ENCODE assay signal across 37 cellular contexts in the genomic region with DNA sequence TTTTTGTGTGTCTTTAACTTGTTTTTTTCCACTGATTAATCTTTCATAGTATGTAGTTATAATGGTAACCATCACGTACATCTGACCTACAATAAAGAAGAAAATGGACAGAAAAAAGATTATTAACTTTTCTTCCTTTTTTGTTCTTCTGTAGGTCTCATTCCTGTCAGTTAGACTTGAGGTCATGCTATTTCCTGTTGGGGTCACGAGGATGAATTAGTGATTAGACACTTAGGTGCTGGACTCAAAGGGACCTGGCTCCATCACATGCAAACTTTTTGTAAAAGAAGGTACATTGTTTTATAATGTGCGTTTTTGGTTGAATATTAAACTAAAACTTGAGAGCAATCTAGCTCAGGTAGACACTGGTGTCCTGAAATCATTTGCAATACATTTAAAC. TPM values are rescaled to one million over a fixed set of nuclear protein-coding genes. Genes with fewer than 3 reads are reported as not detected.
DNase-seq lines count a peak whose midpoint lies in the region; ATAC-seq and TF ChIP-seq lines count a peak whose summit lies in the region.
"Had no signal": no experiment of that assay in that cellular context is flagged by ENCODE, and none has a peak within 500 bp of the region (broad histone marks: within the 10 kb centered on the region; RNA-seq: fewer than 3 reads in every experiment).

No MANE protein-coding gene starts in this region.

- DNase-seq in CD1c-positive myeloid dendritic cell (ENCODE audit: extremely low spot score) (no peak), HT-29 (ENCODE audit: low spot score) (no peak)
- DNase-seq: activated CD4-positive, alpha-beta T cell treated with anti-CD3 and anti-CD28 coated beads for 36 hours; activated CD8-positive, alpha-beta memory T cell treated with anti-CD3 and anti-CD28 coated beads for 24 hours; activated T-cell treated with anti-CD3 and anti-CD28 coated beads for 4 hours; amygdala; brain microvascular endothelial cell; Caco-2; DMS79 treated with DMSO at 0.1 percent for 48 hours; dorsolateral prefrontal cortex; heart right ventricle; Karpas-422; kidney; left ventricle myocardium superior; midbrain; MV-4-11; naive thymus-derived CD4-positive, alpha-beta T cell; NCI-H1436; NCI-H2081; NCI-H226; NCI-H69; Peyer's patch; SHP77 treated with DMSO at 0.1 percent for 48 hours; stimulated activated CD4-positive, alpha-beta T cell treated with anti-CD3 and anti-CD28 coated beads, Interleukin-15, amount 100 ng/mL, for 24 hours; stimulated activated CD4-positive, alpha-beta T cell treated with anti-CD3 and anti-CD28 coated beads, Interleukin-4, amount 100 ng/mL, for 4 hours; substantia nigra; trophoblast cell had no signal

- H3K4me2 ChIP-seq in OCI-LY3 (ENCODE audit: low read length) = peak overlapping the region; percentile 57

- H3K4me1 ChIP-seq in OCI-LY3 (ENCODE audit: low read length) (peaks cover 9% of the 10 kb centered on the region), mucosa of rectum (ENCODE audit: control insufficient read depth in 2 of 2, insufficient read depth in 2 of 2, low read length in 2 of 2) (peaks cover 0 to 2% of the 10 kb centered on the region in 2 donors)
- H3K4me1 ChIP-seq: heart right ventricle, Peyer's patch, prostate gland had no signal

- H3K9ac ChIP-seq in OCI-LY3 (ENCODE audit: low read length) (no peak overlapping the region; the same call in 1 of the 2 replicates), mucosa of rectum (ENCODE audit: low read depth in 1 of 2, low read length in 2 of 2) (no peak overlapping the region)
- H3K9ac ChIP-seq: BLaER1 treated with 17β-estradiol and CSF1 and Interleukin-3, amounts not matched to agents 10 nM and 100 nM had no signal

- ATAC-seq in GM18861 (IDR thresholded peaks at IDR 0.05; ENCODE audit: unreplicated experiment) (peak; percentile 39), HG02970 (IDR thresholded peaks at IDR 0.05; ENCODE audit: low FRiP score, unreplicated experiment) (no peak), GM21786 (IDR thresholded peaks at IDR 0.05; ENCODE audit: unreplicated experiment) (no peak)
- ATAC-seq: activated CD4-positive, alpha-beta T cell treated with anti-CD3 and anti-CD28 coated beads for 36 hours; activated naive CD4-positive, alpha-beta T cell treated with anti-CD3 and anti-CD28 coated beads, Interleukin-2, amount 50 U/mL, for 72 hours; heart right ventricle; left ventricle myocardium superior; naive thymus-derived CD4-positive, alpha-beta T cell had no signal

- H3K4me3 ChIP-seq in GM08714 (ENCODE audit: low read length) = peak overlapping the region; percentile 43; the same call in 1 of the 2 replicates
- peak overlapping the region; percentile 51; the same call in 1 of the 2 replicates for H3K4me3 ChIP-seq in OCI-LY3 (ENCODE audit: low read length)
- peak overlapping the region; percentile 27 for H3K4me3 ChIP-seq in mucosa of rectum (ENCODE audit: low read length in 2 of 2)
- H3K4me3 ChIP-seq: heart right ventricle, prostate gland had no signal

- H3K9me3 ChIP-seq in OCI-LY3 (ENCODE audit: insufficient read depth, low read length) (no peaks in the 10 kb centered on the region), mucosa of rectum (ENCODE audit: control insufficient read depth in 2 of 2, low read length in 2 of 2) (no peaks in the 10 kb centered on the region)
- H3K9me3 ChIP-seq: BLaER1 treated with 17β-estradiol and CSF1 and Interleukin-3, amounts not matched to agents 10 nM and 100 nM; Caco-2; heart right ventricle; Peyer's patch; prostate gland had no signal

- H3K27me3 ChIP-seq in OCI-LY3 (ENCODE audit: low read depth, low read length) (no peaks in the 10 kb centered on the region), mucosa of rectum (ENCODE audit: control insufficient read depth in 2 of 2, insufficient read depth in 2 of 2, low read length in 2 of 2) (no peaks in the 10 kb centered on the region)
- H3K27me3 ChIP-seq: BLaER1 treated with 17β-estradiol and CSF1 and Interleukin-3, amounts not matched to agents 10 nM and 100 nM; brain microvascular endothelial cell; dorsolateral prefrontal cortex; heart right ventricle; Peyer's patch had no signal

- H2AFZ ChIP-seq in OCI-LY3 (ENCODE audit: low read depth, low read length) = no peak overlapping the region

- no peak for TF ChIP-seq CTCF in OCI-LY3 (IDR thresholded peaks at IDR 0.05; ENCODE audit: low read depth, low read length)

- no peaks in the 10 kb centered on the region for H4K20me1 ChIP-seq in OCI-LY3 (ENCODE audit: insufficient read depth, low read length)

- no peaks in the 10 kb centered on the region for H3K79me2 ChIP-seq in OCI-LY3 (ENCODE audit: low read length)

- H3K36me3 ChIP-seq in OCI-LY3 (replicated peaks; ENCODE audit: low read depth, low read length) (no peaks in the 10 kb centered on the region), mucosa of rectum (ENCODE audit: control insufficient read depth in 2 of 2, insufficient read depth in 2 of 2, low read length in 2 of 2) (no peaks in the 10 kb centered on the region)
- H3K36me3 ChIP-seq: BLaER1 treated with 17β-estradiol and CSF1 and Interleukin-3, amounts not matched to agents 10 nM and 100 nM; brain microvascular endothelial cell; heart right ventricle; Peyer's patch; prostate gland had no signal

- H3K27ac ChIP-seq in OCI-LY3 (ENCODE audit: low read length) (no peak overlapping the region; the same call in 1 of the 2 replicates), mucosa of rectum (ENCODE audit: low read depth in 2 of 2, low read length in 2 of 2) (no peak overlapping the region)
- H3K27ac ChIP-seq: BLaER1 treated with 17β-estradiol and CSF1 and Interleukin-3, amounts not matched to agents 10 nM and 100 nM; brain microvascular endothelial cell; dorsolateral prefrontal cortex; heart right ventricle; Peyer's patch; prostate gland; VCaP had no signal

RNA-seq across cellular contexts. Expression of gene MARCKS, which starts 14.8 kb away (rescaled TPM):
- total RNA-seq in HT-29 (2014; rRNA removed; shearing (Covaris generic)) = 49.6 and 53.1 TPM in 2 replicates
